In the genomic region with DNA sequence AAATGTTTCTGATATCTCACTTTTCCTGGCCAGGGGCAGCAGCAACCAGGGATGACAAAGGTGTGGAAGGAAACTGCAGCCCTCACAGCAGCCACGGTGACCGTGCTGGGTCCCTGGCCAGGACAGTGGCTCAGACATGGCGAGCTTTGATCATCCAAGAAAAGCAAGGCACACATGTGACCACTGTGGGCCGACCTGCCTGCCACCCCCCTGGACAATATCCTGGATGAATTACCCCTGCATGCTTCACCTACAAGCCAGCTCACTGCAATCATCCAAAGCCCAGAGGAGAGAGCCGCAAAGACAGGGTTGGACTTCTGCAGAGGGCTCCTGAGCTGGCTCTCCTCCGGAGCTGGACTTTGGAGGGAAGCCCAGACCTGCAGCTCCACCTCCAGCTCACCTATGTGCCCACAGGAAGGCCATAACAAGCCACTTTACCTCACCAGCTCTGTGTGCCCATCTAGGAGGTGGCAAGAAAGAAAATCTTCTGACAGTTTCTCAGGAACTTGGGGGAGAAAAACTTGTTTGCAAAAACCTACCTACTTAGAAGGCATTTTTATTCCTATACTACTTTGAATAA, we compare ENCODE assay signal across 12 cellular contexts. TPM values are rescaled to one million over a fixed set of nuclear protein-coding genes. Genes with fewer than 3 reads are reported as not detected.
DNase-seq lines count a peak whose midpoint lies in the region; ATAC-seq and TF ChIP-seq lines count a peak whose summit lies in the region.
"Had no signal": no experiment of that assay in that cellular context is flagged by ENCODE, and none has a peak within 500 bp of the region (broad histone marks: within the 10 kb centered on the region; RNA-seq: fewer than 3 reads in every experiment).

No MANE protein-coding gene starts in this region.

- 13 to 27% methylated on average over 4 to 6 of the region's 6 CpGs for WGBS in thyroid gland, 2 donors

- H3K36me3 ChIP-seq in muscle layer of duodenum (ENCODE audit: control insufficient read depth in 1 of 2, insufficient read depth in 2 of 2, low read length in 2 of 2) (no peaks in the 10 kb centered on the region), thyroid gland (no peaks in the 10 kb centered on the region)

- peaks cover 23 to 62% of the 10 kb centered on the region in 2 donors for H3K4me1 ChIP-seq in muscle layer of duodenum (ENCODE audit: control insufficient read depth in 1 of 2, insufficient read depth in 2 of 2, low read length in 2 of 2)
- H3K4me1 ChIP-seq in thyroid gland = peaks cover 37 to 68% of the 10 kb centered on the region in 2 donors

- peak; percentile 33 for DNase-seq in NCI-H2196 (lab: John Stamatoyannopoulos, UW; ENCODE audit: unreplicated experiment)
- no peak for DNase-seq in NCI-H2196 treated with DMSO at 0.1 percent for 48 hours (lab: John Stamatoyannopoulos, UW; ENCODE audit: unreplicated experiment)
- DNase-seq in caudate nucleus (lab: John Stamatoyannopoulos, UW) = peak in 1 of 61 donors; percentile 22
- DNase-seq in thyroid gland = peak; percentile 85 to 87
- no peak for DNase-seq in T-helper 9 cell
- DNase-seq: activated T-cell treated with anti-CD3 and anti-CD28 coated beads, Interleukin-2, amount 50 U/mL, for 24 hours; cerebellar nuclear complex; foreskin melanocyte; NCI-H146 had no signal

- H3K27ac ChIP-seq in caudate nucleus (ENCODE audit: low read depth, low read length) (peak overlapping the region; percentile 62), muscle layer of duodenum (ENCODE audit: low read length) (no peak overlapping the region), thyroid gland (peak overlapping the region in 2 of 3 donors; percentile 93 to 97)

- H3K27me3 ChIP-seq in muscle layer of duodenum (ENCODE audit: low read depth, low read length) (no peaks in the 10 kb centered on the region), thyroid gland (no peaks in the 10 kb centered on the region)

- intact Hi-C loops in thyroid gland (cut with DNase I) = no loop called here

- TF ChIP-seq POLR2A in thyroid gland (IDR thresholded peaks at IDR 0.05) = peak in 1 of 2 donors; percentile 55

- ATAC-seq in HG03039 (IDR thresholded peaks at IDR 0.05; ENCODE audit: unreplicated experiment) (no peak), HG03025 (IDR thresholded peaks at IDR 0.05; ENCODE audit: low FRiP score, unreplicated experiment) (no peak)

- H3K9me3 ChIP-seq in muscle layer of duodenum (ENCODE audit: control insufficient read depth in 1 of 2, low read length in 2 of 2) (no peaks in the 10 kb centered on the region), thyroid gland (no peaks in the 10 kb centered on the region)

- H3K4me3 ChIP-seq in muscle layer of duodenum (ENCODE audit: low read depth in 1 of 2, low read length in 2 of 2) = peak overlapping the region; percentile 76 to 89
- H3K4me3 ChIP-seq in thyroid gland (replicated peaks in 1 of 3) = peak overlapping the region in 1 of 3 donors; percentile 66

- TF ChIP-seq CTCF in thyroid gland (IDR thresholded peaks at IDR 0.05) = no peak

RNA-seq across cellular contexts. Expression of a gene that starts 2.7 kb away (rescaled TPM):
- total RNA-seq in thyroid gland = 100 to 1,000 TPM in 1 of 4 donors, 10 to 100 TPM in 3; 43.2 to 104 (median 81.5) TPM

Comparison
In these comparisons a context has a peak if more than half of its experiments do, and no peak if none do; other contexts are left out.
1. DNase-seq: peak in NCI-H2196 (single experiment) and thyroid gland (2 of 2); none in NCI-H2196 treated with DMSO at 0.1 percent for 48 hours (single experiment) and T-helper 9 cell (single experiment).